Comparison of ENCODE assay signal across 15 cellular contexts in the genomic region with DNA sequence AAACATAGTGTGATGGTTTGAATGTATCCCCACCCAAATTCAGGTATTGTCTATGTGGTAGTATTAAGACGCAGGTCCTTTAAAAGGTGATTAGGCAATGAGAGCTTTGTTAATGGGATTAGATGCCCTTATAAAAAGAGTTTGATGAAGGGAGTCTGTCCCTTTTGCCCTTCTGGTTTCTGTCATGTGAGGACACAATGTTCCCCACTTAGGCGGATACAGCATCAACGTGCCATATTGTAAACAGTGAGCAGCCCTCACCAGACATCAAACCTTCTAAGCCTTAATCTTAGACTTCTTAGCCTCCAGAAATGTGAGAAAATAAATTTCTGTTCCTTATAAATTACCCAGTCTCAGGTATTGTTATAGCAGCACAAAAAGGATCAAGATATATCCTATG.
"Had no signal": no experiment of that assay in that cellular context is flagged by ENCODE, and none has a peak within 500 bp of the region (broad histone marks: within the 10 kb centered on the region; RNA-seq: fewer than 3 reads in every experiment).

No MANE protein-coding gene starts in this region.

- FAIRE-seq: RCC 7860 had no signal

- DNase-seq: KBM-7, NCI-H1092, NCI-H1436, NCI-H187, NCI-H2029, NCI-H2081 treated with DMSO at 0.1 percent for 48 hours, NCI-H2171, NCI-H345, NCI-H446 treated with DMSO at 0.1 percent for 48 hours, NCI-H510A treated with DMSO at 0.1 percent for 48 hours, NCI-H526, Right ventricle myocardium superior, RPMI8226, SIG-M5 had no signal
